30 cellular contexts compared by ENCODE assay signal in genomic region chr19:51331193-51331592, GRCh38. TPM values are rescaled to one million over a fixed set of nuclear protein-coding genes. Genes with fewer than 3 reads are reported as not detected.
DNase-seq lines count a peak whose midpoint lies in the region; ATAC-seq, FAIRE-seq and TF ChIP-seq lines count a peak whose summit lies in the region.
"Had no signal": no experiment of that assay in that cellular context is flagged by ENCODE, and none has a peak within 500 bp of the region (broad histone marks: within the 10 kb centered on the region; RNA-seq: fewer than 3 reads in every experiment).

No MANE protein-coding gene starts in this region.

- H3K4me2 ChIP-seq in K562 (ENCODE audit: insufficient read depth, low read length) = no peak overlapping the region
- H3K4me2 ChIP-seq in osteoblast (ENCODE audit: insufficient read depth, low read length) = no peak overlapping the region
- H3K4me2 ChIP-seq: BLaER1 had no signal

- 50% methylated on average over 3 of the region's 3 CpGs for WGBS in K562 (ENCODE audit: insufficient coverage, low coverage, missing lambda C conversion rate)
- WGBS in heart left ventricle, 4 donors = 61 to 89% (median 79%) methylated on average over 3 of the region's 3 CpGs

- H4K20me1 ChIP-seq in K562 (replicated peaks; ENCODE audit: control insufficient read depth, insufficient read depth, low read length) (no peaks in the 10 kb centered on the region), osteoblast (ENCODE audit: insufficient read depth, low read length) (no peaks in the 10 kb centered on the region)
- H4K20me1 ChIP-seq: BLaER1 had no signal

- no peak for FAIRE-seq in K562 (lab: Jason Lieb, UNC)
- FAIRE-seq: A204.1, GM12878, GM12892, GM18507 had no signal

- H2AFZ ChIP-seq in K562 (ENCODE audit: low read depth, low read length) = no peak overlapping the region
- H2AFZ ChIP-seq in osteoblast (ENCODE audit: low read length) = no peak overlapping the region

- no peak overlapping the region for H3K4me3 ChIP-seq in K562
- no peak overlapping the region for H3K4me3 ChIP-seq in osteoblast (ENCODE audit: insufficient read depth, low read length)
- no peak overlapping the region for H3K4me3 ChIP-seq in heart left ventricle
- H3K4me3 ChIP-seq: BLaER1, GM12878 had no signal

- DNase-seq in K562 (ENCODE audit: extremely low read depth in 1 of 4, low spot score in 3 of 4) (no peak), osteoblast (ENCODE audit: insufficient read length, low spot score, missing footprints) (peak; percentile 72), heart left ventricle (no peak), dedifferentiated amniotic fluid mesenchymal stem cell (ENCODE audit: extremely low spot score) (no peak), NCI-H446 treated with DMSO at 0.1 percent for 48 hours (lab: John Stamatoyannopoulos, UW) (no peak)
- DNase-seq: 8988T; ACHN; BE2C; C1 segment of cervical spinal cord; CD4-positive, alpha-beta memory T cell; CD4-positive, CD25-positive, alpha-beta regulatory T cell; CD8-positive, alpha-beta memory T cell; COR-L47; DMS 273 treated with DMSO at 0.1 percent for 48 hours; DMS153; DMS53; DMS79; DND-41; EL; GDM1 had no signal

- H3K9me3 ChIP-seq in K562 (replicated peaks; ENCODE audit: control insufficient read depth, insufficient read depth, low read depth, low read length) (no peaks in the 10 kb centered on the region), osteoblast (ENCODE audit: low read depth, low read length) (no peaks in the 10 kb centered on the region), heart left ventricle (peaks cover 0 to 5% (median 0%) of the 10 kb centered on the region in 12 donors)
- H3K9me3 ChIP-seq: BE2C had no signal

- no peaks in the 10 kb centered on the region for H3K79me2 ChIP-seq in K562 (ENCODE audit: control insufficient read depth, insufficient read depth, low read length)
- no peaks in the 10 kb centered on the region for H3K79me2 ChIP-seq in osteoblast (ENCODE audit: insufficient read depth, low read length)

- intact Hi-C loops in K562 (cut with micrococcal nuclease) = no loop called here
- intact Hi-C loops in heart left ventricle (cut with DNase I) = loop anchor here in 4 of 10 donors (10.0 kb wide), 3 partner anchors 64 to 324 kb away; partner anchors contain the start of gene C19orf84 (in 2 of the 4)

- H3K36me3 ChIP-seq in K562 (ENCODE audit: control insufficient read depth, insufficient read depth, low read length) (no peaks in the 10 kb centered on the region), osteoblast (ENCODE audit: insufficient read depth, low read length) (no peaks in the 10 kb centered on the region), heart left ventricle (peaks cover 0 to 3% (median 0%) of the 10 kb centered on the region in 9 donors)
- H3K36me3 ChIP-seq: BE2C had no signal

- H3K9ac ChIP-seq in K562 (ENCODE audit: insufficient read depth in 1 of 2, low read depth in 2 of 2, low read length in 2 of 2) = no peak overlapping the region
- H3K9ac ChIP-seq: BLaER1 had no signal

- POLR2A ChIA-PET in K562 (lab: Yijun Ruan, JAX) = no interaction called here

- TF ChIP-seq RAD21 in K562 (CRISPR knock-in tag; conservative IDR thresholded peaks at IDR 0.05 in 1 of 2, IDR thresholded peaks at IDR 0.05 in 1 of 2) = no peak

- no TSS peak for BruUV-seq in K562 (replicated peaks; lab: Mats Ljungman, UMichigan)

- H3K27me3 ChIP-seq in K562 (ENCODE audit: control insufficient read depth in 2 of 2, insufficient read depth in 2 of 2, low read length in 2 of 2) (peaks cover 0 to 1% of the 10 kb centered on the region in 2 experiments; a peak in 2 of 5 replicates), osteoblast (ENCODE audit: insufficient read depth, low read length) (peaks cover 4% of the 10 kb centered on the region), heart left ventricle (peaks cover 23 to 58% (median 41%) of the 10 kb centered on the region in 9 donors)
- H3K27me3 ChIP-seq: BE2C had no signal

- H3K9me1 ChIP-seq in K562 (ENCODE audit: control insufficient read depth, insufficient read depth, low read length) = no peaks in the 10 kb centered on the region

- no peak for TF ChIP-seq POLR2A in K562 (conservative IDR thresholded peaks at IDR 0.05)
- no peak for TF ChIP-seq POLR2A in heart left ventricle (IDR thresholded peaks at IDR 0.05)

- CTCF ChIA-PET in K562 (lab: Yijun Ruan, JAX; ENCODE audit: low intra/inter-chr PET ratio) = no interaction called here

- TF ChIP-seq EP300 in K562 (IDR thresholded peaks at IDR 0.05; ENCODE audit: low read length) = no peak

- no peak overlapping the region for H3K27ac ChIP-seq in K562 (ENCODE audit: extremely low read depth, low read depth, low read length)
- H3K27ac ChIP-seq in osteoblast (ENCODE audit: low read depth, low read length) = no peak overlapping the region
- no peak overlapping the region for H3K27ac ChIP-seq in heart left ventricle
- H3K27ac ChIP-seq: BLaER1 had no signal

- in situ Hi-C loops in K562 (cut with MboI) = no loop called here

- no peak for ATAC-seq in K562
- no peak for ATAC-seq in heart left ventricle
- ATAC-seq: GM12878 had no signal

- peaks cover 4 to 17% of the 10 kb centered on the region in 2 experiments; a peak in 3 of 5 replicates for H3K4me1 ChIP-seq in K562 (replicated peaks in 1 of 2; ENCODE audit: control insufficient read depth in 2 of 2, insufficient read depth in 2 of 2, low read length in 2 of 2)
- H3K4me1 ChIP-seq in osteoblast (ENCODE audit: insufficient read depth, low read length) = no peaks in the 10 kb centered on the region
- peaks cover 0 to 17% (median 4%) of the 10 kb centered on the region in 12 donors for H3K4me1 ChIP-seq in heart left ventricle
- H3K4me1 ChIP-seq: BE2C, BLaER1 had no signal

- no peak for TF ChIP-seq CTCF in K562 (IDR thresholded peaks at IDR 0.05 in 2 of 3, conservative IDR thresholded peaks at IDR 0.05 in 1 of 3; ENCODE audit: insufficient read depth in 2 of 3, low read depth in 1 of 3, low read length in 3 of 3)
- no peak for TF ChIP-seq CTCF in osteoblast (IDR thresholded peaks at IDR 0.05; ENCODE audit: extremely low read depth, low read depth, low read length)
- TF ChIP-seq CTCF in heart left ventricle (IDR thresholded peaks at IDR 0.05) = no peak

RNA-seq across cellular contexts. Expression of gene VSIG10L, which starts 10.7 kb away (rescaled TPM):
- 5.1 and 9.1 TPM in 2 replicates for total RNA-seq in K562 (2011; cell fraction: chromatin; rRNA removed; ENCODE audit: low replicate concordance)
- 3.4 and 5.2 TPM in 2 replicates for total RNA-seq in K562 (2011; cell fraction: nucleolus; rRNA removed)
- total RNA-seq in K562 (2011; cell fraction: nucleoplasm; rRNA removed) = 5.9 and 9.6 TPM in 2 replicates
- total RNA-seq in K562 (2014; rRNA removed) (2.0 and 2.1 TPM in 2 replicates), K562 (2014; rRNA removed; fragmentation: Illumina TruSeq; extraction: Trizol) (1.9 and 2.3 TPM in 2 replicates), K562 (2015; rRNA removed; fragmentation: Illumina TruSeq; extraction: Trizol) (2.2 and 2.5 TPM in 2 replicates), K562 (2021) (7.6 and 7.7 TPM in 2 replicates), osteoblast (0.72 and 0.88 TPM in 2 replicates), heart left ventricle (1 to 10 TPM in 2 of 9 donors, under 1 TPM in 7; 0.40 to 1.2 (median 0.74) TPM)
- polyA plus RNA-seq in K562 (2011; rRNA removed) (4.7 and 7.0 TPM in 2 replicates), K562 (2014; fragmentation: Illumina TruSeq; extraction: Trizol) (6.8 and 7.6 TPM in 2 replicates), K562 (2014; fragmentation: Nextera tagmentation; extraction: Ambion mirVana) (1 to 10 TPM; 1.1 TPM), K562 (2014; rRNA removed) (5.3 and 5.4 TPM in 2 replicates), heart left ventricle (1 to 10 TPM; 1.2 to 1.7 TPM)
- 4.2 and 5.6 TPM in 2 replicates for polyA plus RNA-seq in K562 (2011; cell fraction: cytosol; rRNA removed)
- 19.3 and 20.2 TPM in 2 replicates for polyA plus RNA-seq in K562 (2011; cell fraction: nucleus; rRNA removed)
- 6.7 and 8.5 TPM in 2 replicates for polyA plus RNA-seq in K562 (2012)
- 1.2 and 1.3 TPM in 2 replicates for polyA minus RNA-seq in K562 (2011; rRNA and poly(A)+ RNA removed)
- polyA minus RNA-seq in K562 (2011; cell fraction: cytosol; rRNA and poly(A)+ RNA removed) = 0.67 and 1.8 TPM in 2 replicates
- 1.5 and 1.9 TPM in 2 replicates for polyA minus RNA-seq in K562 (2011; cell fraction: nucleus; rRNA and poly(A)+ RNA removed)

RNA-seq across cellular contexts. Expression of gene IGLON5, which starts 19.7 kb away (rescaled TPM):
- 0.12 and 0.16 TPM in 2 replicates for total RNA-seq in K562 (2011; cell fraction: chromatin; rRNA removed; ENCODE audit: low replicate concordance)
- total RNA-seq in K562 (2011; cell fraction: nucleolus; rRNA removed) = not detected in 2 replicates
- 0.29 TPM in 1 of 2 replicates, not detected in the other for total RNA-seq in K562 (2011; cell fraction: nucleoplasm; rRNA removed)
- total RNA-seq in K562 (2014; rRNA removed) (0.12 and 0.14 TPM in 2 replicates), K562 (2014; rRNA removed; fragmentation: Illumina TruSeq; extraction: Trizol) (0.11 TPM in 1 of 2 replicates, not detected in the other), K562 (2015; rRNA removed; fragmentation: Illumina TruSeq; extraction: Trizol) (0.04 and 0.07 TPM in 2 replicates), K562 (2021) (0.22 and 0.27 TPM in 2 replicates), osteoblast (not detected in 2 replicates), heart left ventricle (under 1 TPM in 1 of 9 donors, not detected in 8; 0.09 TPM)
- polyA plus RNA-seq in K562 (2011; rRNA removed) (0.14 TPM in 2 replicates), K562 (2014; fragmentation: Illumina TruSeq; extraction: Trizol) (0.14 and 0.15 TPM in 2 replicates), K562 (2014; fragmentation: Nextera tagmentation; extraction: Ambion mirVana) (not detected), K562 (2014; rRNA removed) (0.03 and 0.18 TPM in 2 replicates), heart left ventricle (under 1 TPM in 1 of 2 donors, not detected in 1; 0.10 TPM)
- 0.24 and 0.34 TPM in 2 replicates for polyA plus RNA-seq in K562 (2011; cell fraction: cytosol; rRNA removed)
- polyA plus RNA-seq in K562 (2011; cell fraction: nucleus; rRNA removed) = 0.14 TPM in 2 replicates
- polyA plus RNA-seq in K562 (2012) = 0.19 and 0.23 TPM in 2 replicates
- not detected in 2 replicates for polyA minus RNA-seq in K562 (2011; rRNA and poly(A)+ RNA removed)
- not detected in 2 replicates for polyA minus RNA-seq in K562 (2011; cell fraction: cytosol; rRNA and poly(A)+ RNA removed)
- not detected in 2 replicates for polyA minus RNA-seq in K562 (2011; cell fraction: nucleus; rRNA and poly(A)+ RNA removed)
- total RNA-seq: CD4-positive, alpha-beta memory T cell; CD4-positive, CD25-positive, alpha-beta regulatory T cell; Daoy; G401; GM12878 had no signal
- polyA plus RNA-seq: AG04450; CD14-positive monocyte; CD4-positive, alpha-beta memory T cell; CD4-positive, CD25-positive, alpha-beta regulatory T cell; CD8-positive, alpha-beta memory T cell; GM12878 had no signal

RNA-seq across cellular contexts. Expression of gene ETFB, which starts 35.0 kb away (rescaled TPM):
- 39.2 and 48.5 TPM in 2 replicates for total RNA-seq in K562 (2011; cell fraction: chromatin; rRNA removed; ENCODE audit: low replicate concordance)
- 47.0 and 50.3 TPM in 2 replicates for total RNA-seq in K562 (2011; cell fraction: nucleolus; rRNA removed)
- total RNA-seq in K562 (2011; cell fraction: nucleoplasm; rRNA removed) = 47.5 and 61.6 TPM in 2 replicates
- total RNA-seq in K562 (2014; rRNA removed) (143 and 161 TPM in 2 replicates), K562 (2014; rRNA removed; fragmentation: Illumina TruSeq; extraction: Trizol) (29.8 and 54.2 TPM in 2 replicates), K562 (2015; rRNA removed; fragmentation: Illumina TruSeq; extraction: Trizol) (129 and 131 TPM in 2 replicates), K562 (2021) (130 and 142 TPM in 2 replicates), osteoblast (68.4 and 84.3 TPM in 2 replicates), heart left ventricle (100 to 1,000 TPM; 206 to 835 (median 280) TPM)
- polyA plus RNA-seq in K562 (2011; rRNA removed) (96.1 and 130 TPM in 2 replicates), K562 (2014; fragmentation: Illumina TruSeq; extraction: Trizol) (56.3 and 136 TPM in 2 replicates), K562 (2014; fragmentation: Nextera tagmentation; extraction: Ambion mirVana) (10 to 100 TPM; 18.1 to 50.3 TPM), K562 (2014; rRNA removed) (112 and 123 TPM in 2 replicates), heart left ventricle (100 to 1,000 TPM; 301 to 675 TPM)
- polyA plus RNA-seq in K562 (2011; cell fraction: cytosol; rRNA removed) = 169 and 204 TPM in 2 replicates
- polyA plus RNA-seq in K562 (2011; cell fraction: nucleus; rRNA removed) = 70.0 and 71.8 TPM in 2 replicates
- polyA plus RNA-seq in K562 (2012) = 188 and 234 TPM in 2 replicates
- 45.2 and 56.4 TPM in 2 replicates for polyA minus RNA-seq in K562 (2011; rRNA and poly(A)+ RNA removed)
- polyA minus RNA-seq in K562 (2011; cell fraction: cytosol; rRNA and poly(A)+ RNA removed) = 66.9 and 70.1 TPM in 2 replicates
- polyA minus RNA-seq in K562 (2011; cell fraction: nucleus; rRNA and poly(A)+ RNA removed) = 15.1 and 25.2 TPM in 2 replicates

RNA-seq across cellular contexts. Expression of gene CLDND2, which starts 37.6 kb away (rescaled TPM):
- total RNA-seq in K562 (2011; cell fraction: chromatin; rRNA removed; ENCODE audit: low replicate concordance) = not detected in 2 replicates
- not detected in 2 replicates for total RNA-seq in K562 (2011; cell fraction: nucleolus; rRNA removed)
- total RNA-seq in K562 (2011; cell fraction: nucleoplasm; rRNA removed) = not detected in 2 replicates
- total RNA-seq in K562 (2014; rRNA removed) (not detected in 2 replicates), K562 (2014; rRNA removed; fragmentation: Illumina TruSeq; extraction: Trizol) (0.51 and 0.62 TPM in 2 replicates), K562 (2015; rRNA removed; fragmentation: Illumina TruSeq; extraction: Trizol) (0.98 and 1.6 TPM in 2 replicates), K562 (2021) (2.2 and 4.0 TPM in 2 replicates), osteoblast (not detected in 2 replicates), heart left ventricle (1 to 10 TPM in 3 of 9 donors, under 1 TPM in 3, not detected in 3; 0.46 to 2.3 (median 0.92) TPM)
- polyA plus RNA-seq in K562 (2011; rRNA removed) (0.45 and 0.76 TPM in 2 replicates), K562 (2014; fragmentation: Illumina TruSeq; extraction: Trizol) (not detected in 2 replicates), K562 (2014; fragmentation: Nextera tagmentation; extraction: Ambion mirVana) (1 to 10 TPM in 1 of 2 experiments, under 1 TPM in 1; 0.84 to 2.0 TPM), K562 (2014; rRNA removed) (not detected in 2 replicates), heart left ventricle (not detected)
- polyA plus RNA-seq in K562 (2011; cell fraction: cytosol; rRNA removed) = 0.70 TPM in 1 of 2 replicates, not detected in the other
- polyA plus RNA-seq in K562 (2011; cell fraction: nucleus; rRNA removed) = 2.1 and 2.8 TPM in 2 replicates
- polyA plus RNA-seq in K562 (2012) = 2.6 and 2.7 TPM in 2 replicates
- not detected in 2 replicates for polyA minus RNA-seq in K562 (2011; rRNA and poly(A)+ RNA removed)
- polyA minus RNA-seq in K562 (2011; cell fraction: cytosol; rRNA and poly(A)+ RNA removed) = not detected in 2 replicates
- polyA minus RNA-seq in K562 (2011; cell fraction: nucleus; rRNA and poly(A)+ RNA removed) = not detected in 2 replicates
- total RNA-seq: A673; CD4-positive, CD25-positive, alpha-beta regulatory T cell; Daoy; G401 had no signal
- polyA plus RNA-seq: AG04450; CD14-positive monocyte; CD4-positive, alpha-beta memory T cell had no signal

RNA-seq across cellular contexts. Expression of gene NKG7, which starts 41.3 kb away (rescaled TPM):
- not detected in 2 replicates for total RNA-seq in K562 (2011; cell fraction: chromatin; rRNA removed; ENCODE audit: low replicate concordance)
- 1.5 TPM in 1 of 2 replicates, not detected in the other for total RNA-seq in K562 (2011; cell fraction: nucleolus; rRNA removed)
- total RNA-seq in K562 (2011; cell fraction: nucleoplasm; rRNA removed) = 0.81 TPM in 1 of 2 replicates, not detected in the other
- total RNA-seq in K562 (2014; rRNA removed) (not detected in 2 replicates), K562 (2014; rRNA removed; fragmentation: Illumina TruSeq; extraction: Trizol) (not detected in 2 replicates), K562 (2015; rRNA removed; fragmentation: Illumina TruSeq; extraction: Trizol) (0.34 and 0.62 TPM in 2 replicates), K562 (2021) (0.47 and 0.51 TPM in 2 replicates), osteoblast (not detected in 2 replicates), heart left ventricle (10 to 100 TPM in 1 of 9 donors, 1 to 10 TPM in 6, not detected in 2; 1.0 to 31.2 (median 2.4) TPM)
- polyA plus RNA-seq in K562 (2011; rRNA removed) (0.33 and 0.46 TPM in 2 replicates), K562 (2014; fragmentation: Illumina TruSeq; extraction: Trizol) (0.30 and 0.57 TPM in 2 replicates), K562 (2014; fragmentation: Nextera tagmentation; extraction: Ambion mirVana) (under 1 TPM; 0.67 to 0.70 TPM), K562 (2014; rRNA removed) (0.44 and 1.5 TPM in 2 replicates), heart left ventricle (1 to 10 TPM; 1.0 to 2.9 TPM)
- polyA plus RNA-seq in K562 (2011; cell fraction: cytosol; rRNA removed) = 0.59 and 1.3 TPM in 2 replicates
- polyA plus RNA-seq in K562 (2011; cell fraction: nucleus; rRNA removed) = 0.39 and 0.64 TPM in 2 replicates
- polyA plus RNA-seq in K562 (2012) = 1.7 and 1.8 TPM in 2 replicates
- polyA minus RNA-seq in K562 (2011; rRNA and poly(A)+ RNA removed) = 0.25 TPM in 1 of 2 replicates, not detected in the other
- polyA minus RNA-seq in K562 (2011; cell fraction: cytosol; rRNA and poly(A)+ RNA removed) = not detected in 2 replicates
- not detected in 2 replicates for polyA minus RNA-seq in K562 (2011; cell fraction: nucleus; rRNA and poly(A)+ RNA removed)
- total RNA-seq: A673, Daoy, G401 had no signal
- polyA plus RNA-seq: AG04450 had no signal
